24 cellular contexts compared by ENCODE assay signal in the genomic region with DNA sequence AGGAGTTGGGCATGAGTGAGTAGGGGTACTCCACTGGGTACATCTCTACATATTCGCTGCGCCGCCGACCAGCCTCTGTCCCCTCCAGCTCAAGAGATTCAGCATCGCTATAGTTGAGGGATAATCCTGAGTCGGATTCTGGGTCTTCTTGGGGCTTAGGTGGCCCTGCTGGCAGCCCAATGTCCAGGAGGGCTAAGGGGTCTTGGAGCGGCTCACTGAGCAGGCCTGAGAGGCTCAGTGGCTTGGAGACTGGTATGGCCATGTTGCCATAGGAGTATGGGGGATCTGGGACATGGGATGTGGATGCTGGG. TPM values are rescaled to one million over a fixed set of nuclear protein-coding genes. Genes with fewer than 3 reads are reported as not detected.
"Had no signal": no experiment of that assay in that cellular context is flagged by ENCODE, and none has a peak within 500 bp of the region (broad histone marks: within the 10 kb centered on the region; RNA-seq: fewer than 3 reads in every experiment).

No MANE protein-coding gene starts in this region.

- DNase-seq: activated B cell treated with CpG ODN at 0.5 μM for 24 hours; activated CD4-positive, alpha-beta T cell treated with anti-CD3 and anti-CD28 coated beads for 36 hours; activated CD4-positive, alpha-beta T cell treated with anti-CD3 and anti-CD28 coated beads, Interleukin-2, amount 50 U/mL, for 4 hours; activated CD8-positive, alpha-beta memory T cell treated with anti-CD3 and anti-CD28 coated beads, Interleukin-2, amount 50 U/mL, for 48 hours; activated effector memory CD4-positive, alpha-beta T cell treated with Interleukin-2 at 50 U/mL for 16 hours; activated naive CD4-positive, alpha-beta T cell treated with anti-CD3 and anti-CD28 coated beads for 36 hours; activated naive CD8-positive, alpha-beta T cell treated with anti-CD3 and anti-CD28 coated beads, Interleukin-2, amount 50 U/mL, for 24 hours; activated T-cell treated with anti-CD3 and anti-CD28 coated beads, Interleukin-2, amount 50 U/mL, for 48 hours; cerebellar nuclear complex; cortex of kidney; heart right ventricle; left cardiac atrium; mucosa of descending colon; ovary; stimulated activated CD4-positive, alpha-beta T cell treated with anti-CD3 and anti-CD28 coated beads, Interleukin-2, amount 100 ng/mL, for 48 hours; stimulated activated CD8-positive, alpha-beta memory T cell treated with anti-CD3 and anti-CD28 coated beads, Interleukin-4, amount 100 ng/mL, for 48 hours; stimulated activated naive CD4-positive, alpha-beta T cell treated with Interleukin-2 at 50 U/mL for 16 hours had no signal

- H3K4me3 ChIP-seq: heart right ventricle, mucosa of descending colon, ovary, prostate gland, thoracic aorta, upper lobe of left lung had no signal

- H3K4me1 ChIP-seq: prostate gland had no signal

- H3K27ac ChIP-seq: heart right ventricle, ovary, prostate gland, thoracic aorta, upper lobe of left lung had no signal

- H3K4me3 Mint-ChIP-seq: activated B cell treated with CpG ODN at 0.5 μM for 24 hours; activated CD4-positive, alpha-beta T cell treated with anti-CD3 and anti-CD28 coated beads for 36 hours; activated naive CD4-positive, alpha-beta T cell treated with anti-CD3 and anti-CD28 coated beads for 36 hours; activated naive CD8-positive, alpha-beta T cell treated with anti-CD3 and anti-CD28 coated beads, Interleukin-2, amount 50 U/mL, for 24 hours; memory B cell had no signal

- H3K27me3 ChIP-seq: heart right ventricle, ovary, upper lobe of left lung had no signal

- H3K9me3 Mint-ChIP-seq: activated B cell treated with CpG ODN at 0.5 μM for 24 hours; activated naive CD4-positive, alpha-beta T cell treated with anti-CD3 and anti-CD28 coated beads for 36 hours; activated naive CD8-positive, alpha-beta T cell treated with anti-CD3 and anti-CD28 coated beads, Interleukin-2, amount 50 U/mL, for 24 hours; memory B cell had no signal

- H3K27ac Mint-ChIP-seq: activated B cell treated with CpG ODN at 0.5 μM for 24 hours; activated CD4-positive, alpha-beta T cell treated with anti-CD3 and anti-CD28 coated beads for 36 hours; activated naive CD4-positive, alpha-beta T cell treated with anti-CD3 and anti-CD28 coated beads for 36 hours; activated naive CD8-positive, alpha-beta T cell treated with anti-CD3 and anti-CD28 coated beads, Interleukin-2, amount 50 U/mL, for 24 hours; memory B cell had no signal

- H3K36me3 ChIP-seq: ovary, prostate gland had no signal

- H3K9me3 ChIP-seq: heart right ventricle, mucosa of descending colon, ovary, prostate gland, thoracic aorta, upper lobe of left lung had no signal

- ATAC-seq: activated CD4-positive, alpha-beta T cell treated with anti-CD3 and anti-CD28 coated beads for 36 hours; activated naive CD8-positive, alpha-beta T cell treated with anti-CD3 and anti-CD28 coated beads, Interleukin-2, amount 50 U/mL, for 24 hours; left cardiac atrium; mucosa of descending colon had no signal

- H3K36me3 Mint-ChIP-seq: memory B cell had no signal

RNA-seq across cellular contexts. Expression of a gene that starts 7.9 kb away (rescaled TPM):
- total RNA-seq: activated B cell treated with CpG ODN at 0.5 μM for 24 hours; activated CD4-positive, alpha-beta T cell treated with anti-CD3 and anti-CD28 coated beads for 36 hours; activated CD8-positive, alpha-beta memory T cell treated with anti-CD3 and anti-CD28 coated beads for 36 hours; activated naive CD4-positive, alpha-beta T cell treated with anti-CD3 and anti-CD28 coated beads for 36 hours; epithelial cell of proximal tubule had no signal
- polyA plus RNA-seq: neural cell had no signal
